Comparison of ENCODE assay signal across 27 cellular contexts in the genomic region with DNA sequence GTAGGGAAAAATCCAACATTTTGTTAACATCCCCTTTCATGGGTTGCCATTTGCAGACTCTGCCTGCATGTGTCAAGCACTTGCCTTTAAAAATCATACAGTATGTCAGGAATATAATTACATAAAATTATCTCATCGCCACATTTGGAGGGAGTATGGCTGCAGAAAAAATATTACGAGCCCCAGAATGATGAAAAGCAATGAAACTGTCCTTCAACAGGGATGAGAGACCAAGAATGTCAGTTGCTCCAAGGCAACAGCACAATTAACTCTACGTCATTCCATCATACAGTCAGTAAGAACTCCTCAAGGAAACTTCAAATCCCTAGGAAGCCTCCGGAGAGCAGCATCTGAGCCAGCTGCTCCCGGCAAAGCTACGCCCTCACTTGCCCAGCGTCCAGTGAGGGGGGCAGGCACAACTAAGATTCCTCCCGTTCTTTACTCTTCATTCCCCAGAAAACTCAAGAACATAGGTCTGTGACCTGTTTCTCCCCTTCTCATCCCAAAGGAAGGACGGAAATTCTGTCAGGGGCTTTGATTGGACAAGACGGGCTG.
"Had no signal": no experiment of that assay in that cellular context is flagged by ENCODE, and none has a peak within 500 bp of the region (broad histone marks: within the 10 kb centered on the region; RNA-seq: fewer than 3 reads in every experiment).

No MANE protein-coding gene starts in this region.

- ATAC-seq: activated CD8-positive, alpha-beta memory T cell treated with anti-CD3 and anti-CD28 coated beads, Interleukin-2, amount 10 ng/mL, durations not matched to agents 7 days and 5 days; Panc1; Right ventricle myocardium inferior; T-cell had no signal

- DNase-seq: activated B cell treated with CpG ODN at 0.5 μM for 24 hours; activated CD4-positive, alpha-beta T cell treated with anti-CD3 and anti-CD28 coated beads for 1 hour; activated CD4-positive, alpha-beta T cell treated with anti-CD3 and anti-CD28 coated beads, Interleukin-2, amount 10 ng/mL, durations not matched to agents 24 days and 14 days; activated CD4-positive, alpha-beta T cell treated with anti-CD3 and anti-CD28 coated beads, Interleukin-2, amount 50 U/mL, for 48 hours; activated CD8-positive, alpha-beta memory T cell treated with anti-CD3 and anti-CD28 coated beads, Interleukin-2, amount 10 ng/mL, durations not matched to agents 7 days and 5 days; activated gamma-delta T cell; activated naive CD4-positive, alpha-beta T cell treated with anti-CD3 and anti-CD28 coated beads for 36 hours; activated T-cell treated with anti-CD3 and anti-CD28 coated beads, Interleukin-2, amount 50 U/mL, for 24 hours; amygdala; MM.1S; NCI-H1105; NCI-H1436; NCI-H1694 treated with DMSO at 0.1 percent for 48 hours; NCI-H2029 treated with DMSO at 0.1 percent for 48 hours; NCI-H226; NCI-H526; NCI-H82; OCI-M1; RPMI8226; T-cell; T-helper 2 cell; T1000 had no signal

- H3K4me3 Mint-ChIP-seq: activated B cell treated with CpG ODN at 0.5 μM for 24 hours; activated CD4-positive, alpha-beta T cell treated with anti-CD3 and anti-CD28 coated beads, Interleukin-2, amount 10 ng/mL, durations not matched to agents 24 days and 14 days; activated CD8-positive, alpha-beta memory T cell treated with anti-CD3 and anti-CD28 coated beads, Interleukin-2, amount 10 ng/mL, durations not matched to agents 7 days and 5 days; activated naive CD4-positive, alpha-beta T cell treated with anti-CD3 and anti-CD28 coated beads for 36 hours; activated naive CD8-positive, alpha-beta T cell; activated T-cell treated with anti-CD3 and anti-CD28 coated beads, Interleukin-2, amount 50 U/mL, for 24 hours; activated T-helper 1 cell treated with anti-CD3 and anti-CD28 coated beads, Interleukin-12 subunit alpha, Interleukin-12 subunit beta, Interleukin-2, Interleukin-4 antibody, amounts not matched to agents 30 ng/mL and 10 ng/mL and 1 ng/mL, durations not matched to agents 14 hours and 24 hours and 36 hours; T-cell had no signal

- H3K4me3 ChIP-seq: SK-N-MC had no signal

- H3K27ac Mint-ChIP-seq: activated B cell treated with CpG ODN at 0.5 μM for 24 hours; activated CD4-positive, alpha-beta T cell treated with anti-CD3 and anti-CD28 coated beads, Interleukin-2, amount 10 ng/mL, durations not matched to agents 24 days and 14 days; activated CD8-positive, alpha-beta memory T cell treated with anti-CD3 and anti-CD28 coated beads, Interleukin-2, amount 10 ng/mL, durations not matched to agents 7 days and 5 days; activated naive CD4-positive, alpha-beta T cell treated with anti-CD3 and anti-CD28 coated beads for 36 hours; activated naive CD8-positive, alpha-beta T cell; activated T-cell treated with anti-CD3 and anti-CD28 coated beads, Interleukin-2, amount 50 U/mL, for 24 hours; activated T-helper 1 cell treated with anti-CD3 and anti-CD28 coated beads, Interleukin-12 subunit alpha, Interleukin-12 subunit beta, Interleukin-2, Interleukin-4 antibody, amounts not matched to agents 30 ng/mL and 10 ng/mL and 1 ng/mL, durations not matched to agents 14 hours and 24 hours and 36 hours; T-cell had no signal

- H3K4me1 Mint-ChIP-seq: activated B cell treated with CpG ODN at 0.5 μM for 24 hours had no signal

- H3K9me3 Mint-ChIP-seq: activated B cell treated with CpG ODN at 0.5 μM for 24 hours; activated CD4-positive, alpha-beta T cell treated with anti-CD3 and anti-CD28 coated beads, Interleukin-2, amount 10 ng/mL, durations not matched to agents 24 days and 14 days; activated naive CD4-positive, alpha-beta T cell treated with anti-CD3 and anti-CD28 coated beads for 36 hours; activated T-cell treated with anti-CD3 and anti-CD28 coated beads, Interleukin-2, amount 50 U/mL, for 24 hours; activated T-helper 1 cell treated with anti-CD3 and anti-CD28 coated beads, Interleukin-12 subunit alpha, Interleukin-12 subunit beta, Interleukin-2, Interleukin-4 antibody, amounts not matched to agents 30 ng/mL and 10 ng/mL and 1 ng/mL, durations not matched to agents 14 hours and 24 hours and 36 hours; T-cell had no signal

- H3K27ac ChIP-seq: SK-N-MC had no signal

- H3K27me3 Mint-ChIP-seq: activated CD8-positive, alpha-beta memory T cell treated with anti-CD3 and anti-CD28 coated beads, Interleukin-2, amount 10 ng/mL, durations not matched to agents 7 days and 5 days; activated naive CD8-positive, alpha-beta T cell; activated T-cell treated with anti-CD3 and anti-CD28 coated beads, Interleukin-2, amount 50 U/mL, for 24 hours; T-cell had no signal
